Comparison of ENCODE assay signal across 8 cellular contexts in genomic region chr20:56268536-56268935, GRCh38. TPM values are rescaled to one million over a fixed set of nuclear protein-coding genes. Genes with fewer than 3 reads are reported as not detected.
"Had no signal": no experiment of that assay in that cellular context is flagged by ENCODE, and none has a peak within 500 bp of the region (broad histone marks: within the 10 kb centered on the region; RNA-seq: fewer than 3 reads in every experiment).

No MANE protein-coding gene starts in this region.

- DNase-seq: H9, HCEC 1CT, IMR-90, KG1 had no signal

RNA-seq across cellular contexts. Expression of gene MC3R, which starts 20.0 kb away (rescaled TPM):
- total RNA-seq: GM23338, H1, H9, HT1080, IMR-90, K562 had no signal
- polyA plus RNA-seq: GM23338, H1, IMR-90, K562 had no signal
